In genomic region chr7:105678811-105679495, GRCh38 we compare ENCODE assay signal across 8 cellular contexts.
DNase-seq lines count a peak whose midpoint lies in the region; ATAC-seq, FAIRE-seq and TF ChIP-seq lines count a peak whose summit lies in the region.

No MANE protein-coding gene starts in this region.

- DNase-seq in ACHN = peak; percentile 84
- DNase-seq in GM19239 (ENCODE audit: insufficient read length, low spot score) = no peak
- DNase-seq in NCI-H187 (lab: John Stamatoyannopoulos, UW) = peak; percentile 26 to 30
- no peak for DNase-seq in astrocyte (ENCODE audit: low read depth)

- TF ChIP-seq CTCF in astrocyte (IDR thresholded peaks at IDR 0.05; ENCODE audit: insufficient read depth, low read depth, low read length) = no peak

- in situ Hi-C loops in ACHN (cut with HindIII; ENCODE audit: low pct_ligation_motif_present, low pct_unique_long_range_greater_than_20kb, low sequenced_read_pairs) = no loop called here

- H3K4me1 ChIP-seq in astrocyte (ENCODE audit: insufficient read depth, low read length) = no peaks in the 10 kb centered on the region

- no peaks in the 10 kb centered on the region for H3K9me3 ChIP-seq in astrocyte (ENCODE audit: insufficient read depth, low read depth, low read length)

- H3K4me3 ChIP-seq in astrocyte (ENCODE audit: insufficient read depth, low read depth, low read length) = no peak overlapping the region

- no peak overlapping the region for H3K9ac ChIP-seq in astrocyte (ENCODE audit: low read length)

- H3K4me2 ChIP-seq in astrocyte (ENCODE audit: low read length) = peak overlapping the region; percentile 20

- no peaks in the 10 kb centered on the region for H3K36me3 ChIP-seq in astrocyte (ENCODE audit: insufficient read depth, low read length)

- no peak overlapping the region for H3K4me3 Mint-ChIP-seq in astrocyte (ENCODE audit: unreplicated experiment)
- peak overlapping the region; percentile 82 for H3K4me3 Mint-ChIP-seq in stimulated activated naive CD8-positive, alpha-beta T cell treated with anti-CD3 and anti-CD28 coated beads, Interleukin-15, Interleukin-2, amounts not matched to agents 100 ng/mL and 50 ng/mL, for 24 hours

- H3K36me3 Mint-ChIP-seq in astrocyte (ENCODE audit: low read depth, unreplicated experiment) = peaks cover 2% of the 10 kb centered on the region
- no peaks in the 10 kb centered on the region for H3K36me3 Mint-ChIP-seq in stimulated activated naive CD8-positive, alpha-beta T cell treated with anti-CD3 and anti-CD28 coated beads, Interleukin-15, Interleukin-2, amounts not matched to agents 100 ng/mL and 50 ng/mL, for 24 hours (ENCODE audit: low read depth)

- peaks cover 7% of the 10 kb centered on the region for H4K20me1 ChIP-seq in astrocyte (ENCODE audit: insufficient read depth, low read length)

- H3K79me2 ChIP-seq in astrocyte (ENCODE audit: insufficient read depth, low read length) = no peaks in the 10 kb centered on the region

- ATAC-seq in GM19455 (IDR thresholded peaks at IDR 0.05; ENCODE audit: unreplicated experiment) = no peak
- ATAC-seq in HG02870 (IDR thresholded peaks at IDR 0.05; ENCODE audit: unreplicated experiment) = no peak

- H3K27ac ChIP-seq in astrocyte (ENCODE audit: low read depth, low read length) = no peak overlapping the region
- H3K27ac ChIP-seq in layer of hippocampus (ENCODE audit: low read depth, low read length) = peak overlapping the region; percentile 55

- H2AFZ ChIP-seq in astrocyte (ENCODE audit: low read depth, low read length) = peak overlapping the region; percentile 36

- H3K27me3 ChIP-seq in astrocyte (ENCODE audit: insufficient read depth, low read length) = no peaks in the 10 kb centered on the region
- H3K27me3 ChIP-seq in layer of hippocampus (ENCODE audit: control insufficient read depth, insufficient read depth, low read length) = no peaks in the 10 kb centered on the region

- FAIRE-seq in GM19239 (lab: Jason Lieb, UNC) (peak; percentile 83), astrocyte (lab: Jason Lieb, UNC) (no peak)

- no peaks in the 10 kb centered on the region for H3K9me3 Mint-ChIP-seq in astrocyte (ENCODE audit: unreplicated experiment)
- H3K9me3 Mint-ChIP-seq in stimulated activated naive CD8-positive, alpha-beta T cell treated with anti-CD3 and anti-CD28 coated beads, Interleukin-15, Interleukin-2, amounts not matched to agents 100 ng/mL and 50 ng/mL, for 24 hours = no peaks in the 10 kb centered on the region

- no peaks in the 10 kb centered on the region for H3K4me1 Mint-ChIP-seq in astrocyte (ENCODE audit: low read depth, unreplicated experiment)
- H3K4me1 Mint-ChIP-seq in stimulated activated naive CD8-positive, alpha-beta T cell treated with anti-CD3 and anti-CD28 coated beads, Interleukin-15, Interleukin-2, amounts not matched to agents 100 ng/mL and 50 ng/mL, for 24 hours (ENCODE audit: low read depth) = peaks cover 58% of the 10 kb centered on the region

- H3K27ac Mint-ChIP-seq in astrocyte (ENCODE audit: unreplicated experiment) = no peak overlapping the region
- peak overlapping the region; percentile 94 for H3K27ac Mint-ChIP-seq in stimulated activated naive CD8-positive, alpha-beta T cell treated with anti-CD3 and anti-CD28 coated beads, Interleukin-15, Interleukin-2, amounts not matched to agents 100 ng/mL and 50 ng/mL, for 24 hours

- no peaks in the 10 kb centered on the region for H3K27me3 Mint-ChIP-seq in astrocyte (ENCODE audit: low read depth, unreplicated experiment)
- no peaks in the 10 kb centered on the region for H3K27me3 Mint-ChIP-seq in stimulated activated naive CD8-positive, alpha-beta T cell treated with anti-CD3 and anti-CD28 coated beads, Interleukin-15, Interleukin-2, amounts not matched to agents 100 ng/mL and 50 ng/mL, for 24 hours

Comparison
In these comparisons a context has a peak if more than half of its experiments do, and no peak if none do; other contexts are left out.
1. DNase-seq: peak in ACHN (single experiment) and NCI-H187 (2 of 2); none in GM19239 (single experiment) and astrocyte (single experiment).